Comparison of ENCODE assay signal across 1 cellular context in genomic region chr6:113858067-113858604, GRCh38.
A peak's percentile ranks its signal among the peaks of the same experiment; 100 is the strongest.
TF ChIP-seq lines count a peak whose summit lies in the region.

No MANE protein-coding gene starts in this region.

TF ChIP-seq in H1, 55 proteins besides CTCF, POLR2A, EP300 and RAD21 (continued from another document):
- TF ChIP-seq ZNF274 (IDR thresholded peaks at IDR 0.05; ENCODE audit: borderline replicate concordance, extremely low read depth, low read length): no peak
- no peak for TF ChIP-seq POLR2AphosphoS5 (IDR thresholded peaks at IDR 0.05; ENCODE audit: low read depth, low read length)
- TF ChIP-seq NANOG (IDR thresholded peaks at IDR 0.05; ENCODE audit: insufficient read depth, low read depth, low read length, poor library complexity, severe bottlenecking): no peak
- TF ChIP-seq RBBP5 (IDR thresholded peaks at IDR 0.05; ENCODE audit: borderline replicate concordance, low read depth, low read length): no peak
- TF ChIP-seq SIX5 (IDR thresholded peaks at IDR 0.05; ENCODE audit: low read depth, low read length): no peak
- no peak for TF ChIP-seq BCL11A (IDR thresholded peaks at IDR 0.05; ENCODE audit: low read depth in 2 of 2, low read length in 2 of 2)
- no peak for TF ChIP-seq TCF12 (IDR thresholded peaks at IDR 0.05; ENCODE audit: low read depth, low read length)
- TF ChIP-seq EGR1 (IDR thresholded peaks at IDR 0.05; ENCODE audit: borderline replicate concordance, low read depth, low read length): no peak
- no peak for TF ChIP-seq SIRT6 (IDR thresholded peaks at IDR 0.05; ENCODE audit: low read length)
- 0 out of 2 replicates have a peak, but pooled peaks have one; percentile 2 for TF ChIP-seq TBP (IDR thresholded peaks at IDR 0.05; ENCODE audit: low read depth, low read length)
- no peak for TF ChIP-seq KDM5A (IDR thresholded peaks at IDR 0.05; ENCODE audit: low read length)
- TF ChIP-seq RXRA (IDR thresholded peaks at IDR 0.05; ENCODE audit: insufficient read depth, low read depth, low read length): no peak
- TF ChIP-seq ASH2L (IDR thresholded peaks at IDR 0.05; ENCODE audit: low read length): peak; percentile 34
- peak; percentile 51; the same call in 1 of the 2 replicates for TF ChIP-seq YY1 (IDR thresholded peaks at IDR 0.05; ENCODE audit: low read depth, low read length)
- peak; percentile 37; the same call in 1 of the 2 replicates for TF ChIP-seq TAF1 (IDR thresholded peaks at IDR 0.05; ENCODE audit: low read depth, low read length)
TF ChIP-seq in H1: peak in this region for 5.
